2 cellular contexts compared by ENCODE assay signal in the genomic region with DNA sequence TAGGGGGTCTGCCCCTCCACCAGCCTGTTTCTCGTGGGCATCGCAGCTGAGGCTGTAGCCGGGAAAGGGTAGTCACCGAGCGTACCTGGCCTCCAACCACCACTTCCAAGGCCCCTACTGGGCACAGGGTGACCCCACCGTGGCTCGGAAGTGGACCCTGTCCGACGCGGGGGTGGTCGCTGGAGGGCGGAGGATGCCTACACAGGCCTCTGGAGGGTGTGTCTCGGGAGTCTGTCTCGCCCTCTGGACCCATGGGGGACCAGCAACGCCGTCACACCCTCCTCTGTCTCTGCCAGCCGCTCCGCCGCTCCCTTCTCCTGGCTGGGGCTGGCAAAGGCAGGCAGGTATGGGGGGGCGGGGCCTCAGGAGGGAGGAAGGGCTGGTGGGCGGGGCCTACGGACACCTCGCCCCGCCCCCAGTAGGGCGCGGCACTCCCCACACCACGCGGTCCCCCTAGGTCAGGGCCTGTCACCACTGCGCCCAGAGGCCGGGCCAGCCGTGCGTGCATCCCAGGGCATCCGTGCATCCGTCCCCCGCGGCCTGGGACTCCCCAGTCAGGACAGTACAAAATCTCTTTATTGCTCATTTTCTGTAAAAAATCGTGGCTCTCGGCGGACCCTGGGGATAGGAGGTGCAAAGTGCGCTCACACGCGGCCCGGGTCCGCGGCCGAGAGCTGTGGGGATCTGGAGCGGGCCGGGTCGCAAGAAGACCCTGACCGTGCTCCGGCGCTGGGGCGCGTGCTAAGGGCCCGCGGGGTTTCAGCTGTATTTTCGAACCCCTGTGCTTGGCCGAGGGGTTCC.
TF ChIP-seq lines count a peak whose summit lies in the region.

No MANE protein-coding gene starts in this region.

TF ChIP-seq in K562, 482 proteins besides CTCF, POLR2A, EP300 and RAD21:
- TF ChIP-seq MNT (conservative IDR thresholded peaks at IDR 0.05): 0 out of 4 replicates have a peak, but pooled peaks of 1 of the 2 experiments have one; percentile 17
- TF ChIP-seq EP400 (IDR thresholded peaks at IDR 0.05): peak; percentile 36; the same call in 1 of the 2 replicates
- TF ChIP-seq, protein P1, sequence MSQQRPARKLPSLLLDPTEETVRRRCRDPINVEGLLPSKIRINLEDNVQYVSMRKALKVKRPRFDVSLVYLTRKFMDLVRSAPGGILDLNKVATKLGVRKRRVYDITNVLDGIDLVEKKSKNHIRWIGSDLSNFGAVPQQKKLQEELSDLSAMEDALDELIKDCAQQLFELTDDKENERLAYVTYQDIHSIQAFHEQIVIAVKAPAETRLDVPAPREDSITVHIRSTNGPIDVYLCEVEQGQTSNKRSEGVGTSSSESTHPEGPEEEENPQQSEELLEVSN (IDR thresholded peaks at IDR 0.05; ENCODE audit: borderline replicate concordance in 1 of 2, extremely low read depth in 1 of 2, insufficient read depth in 1 of 2, insufficient read length in 1 of 2, low read depth in 1 of 2, low read length in 1 of 2, poor library complexity in 1 of 2, severe bottlenecking in 1 of 2): peak in 1 of 2 experiments; percentile 36

TF ChIP-seq in HepG2, 621 proteins besides CTCF, POLR2A, EP300 and RAD21:
- 0 out of 2 replicates have a peak, but pooled peaks have one; percentile 6 for TF ChIP-seq ZBTB33 (CRISPR knock-in tag; IDR thresholded peaks at IDR 0.05)
TF ChIP-seq in HepG2: peak in this region for 1; not testable (repeated sequence) for 620.
